1 cellular context compared by ENCODE assay signal in the genomic region with DNA sequence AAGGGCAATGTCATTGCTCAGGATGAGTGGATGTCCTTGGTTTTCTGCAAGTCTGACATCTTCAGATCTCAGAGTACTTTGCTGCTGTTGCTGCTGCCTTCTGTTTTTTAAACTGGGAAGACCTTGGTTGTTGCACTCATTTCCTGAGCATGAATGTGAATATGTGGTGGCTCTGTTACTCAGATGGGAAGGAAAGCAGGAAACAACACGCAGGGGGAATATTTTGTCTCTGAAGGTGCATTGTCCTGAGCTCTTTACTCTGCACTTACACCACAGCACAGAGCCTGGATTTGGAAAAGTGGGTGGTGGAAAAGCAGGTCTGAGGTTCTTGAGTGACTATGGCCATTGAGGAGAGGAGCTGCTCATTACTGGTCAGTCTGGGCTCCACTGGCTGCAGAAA.
TF ChIP-seq lines count a peak whose summit lies in the region.

No MANE protein-coding gene starts in this region.

TF ChIP-seq in K562, 482 proteins besides CTCF, POLR2A, EP300 and RAD21:
- TF ChIP-seq KDM4B (IDR thresholded peaks at IDR 0.05; ENCODE audit: borderline replicate concordance in 2 of 2, low read depth in 1 of 2) (no peak), E2F3 (CRISPR knock-in tag; IDR thresholded peaks at IDR 0.05) (no peak), DDX20 (tag; IDR thresholded peaks at IDR 0.05; ENCODE audit: low read depth) (no peak), ZNF696 (CRISPR knock-in tag; conservative IDR thresholded peaks at IDR 0.05) (no peak), ZNF79 (CRISPR knock-in tag; IDR thresholded peaks at IDR 0.05; ENCODE audit: low read depth) (no peak), SIN3A (IDR thresholded peaks at IDR 0.05; ENCODE audit: borderline replicate concordance in 2 of 2, control insufficient read depth in 1 of 2, low read depth in 2 of 2, low read length in 2 of 2) (no peak)
- TF ChIP-seq, protein P1, sequence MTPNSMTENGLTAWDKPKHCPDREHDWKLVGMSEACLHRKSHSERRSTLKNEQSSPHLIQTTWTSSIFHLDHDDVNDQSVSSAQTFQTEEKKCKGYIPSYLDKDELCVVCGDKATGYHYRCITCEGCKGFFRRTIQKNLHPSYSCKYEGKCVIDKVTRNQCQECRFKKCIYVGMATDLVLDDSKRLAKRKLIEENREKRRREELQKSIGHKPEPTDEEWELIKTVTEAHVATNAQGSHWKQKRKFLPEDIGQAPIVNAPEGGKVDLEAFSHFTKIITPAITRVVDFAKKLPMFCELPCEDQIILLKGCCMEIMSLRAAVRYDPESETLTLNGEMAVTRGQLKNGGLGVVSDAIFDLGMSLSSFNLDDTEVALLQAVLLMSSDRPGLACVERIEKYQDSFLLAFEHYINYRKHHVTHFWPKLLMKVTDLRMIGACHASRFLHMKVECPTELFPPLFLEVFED (CRISPR knock-in tag; conservative IDR thresholded peaks at IDR 0.05), result no peak
